Comparison of ENCODE assay signal across 14 cellular contexts in genomic region chr15:62099171-62099601, GRCh38. TPM values are rescaled to one million over a fixed set of nuclear protein-coding genes. Genes with fewer than 3 reads are reported as not detected.
DNase-seq lines count a peak whose midpoint lies in the region; ATAC-seq and TF ChIP-seq lines count a peak whose summit lies in the region.
"Had no signal": no experiment of that assay in that cellular context is flagged by ENCODE, and none has a peak within 500 bp of the region (broad histone marks: within the 10 kb centered on the region; RNA-seq: fewer than 3 reads in every experiment).

No MANE protein-coding gene starts in this region.

- H3K4me3 ChIP-seq in gastrocnemius medialis (peak overlapping the region in 2 of 4 donors; percentile 16 to 22), dorsolateral prefrontal cortex (no peak overlapping the region)
- H3K4me3 ChIP-seq: PC-9, right atrium auricular region, upper lobe of right lung had no signal

- H3K27me3 ChIP-seq in gastrocnemius medialis (peaks cover 0 to 6% (median 0%) of the 10 kb centered on the region in 3 donors), dorsolateral prefrontal cortex (peaks cover 0 to 8% (median 0%) of the 10 kb centered on the region in 45 donors)
- H3K27me3 ChIP-seq: right atrium auricular region, upper lobe of right lung had no signal

- no peak for TF ChIP-seq POLR2A in gastrocnemius medialis (IDR thresholded peaks at IDR 0.05)

- H3K4me1 ChIP-seq in gastrocnemius medialis = peaks cover 0 to 8% of the 10 kb centered on the region in 2 donors
- H3K4me1 ChIP-seq: right atrium auricular region, upper lobe of right lung had no signal

- TF ChIP-seq CTCF in gastrocnemius medialis (IDR thresholded peaks at IDR 0.05 in 4 of 5, conservative IDR thresholded peaks at IDR 0.05 in 1 of 5) (no peak), dorsolateral prefrontal cortex (IDR thresholded peaks at IDR 0.05 in 54 of 56, conservative IDR thresholded peaks at IDR 0.05 in 2 of 56; ENCODE audit: low read depth in 1 of 56, partially characterized antibody in 56 of 56) (no peak)

- H3K27ac ChIP-seq in gastrocnemius medialis (peak overlapping the region in 2 of 4 donors; percentile 8 to 62), dorsolateral prefrontal cortex (no peak overlapping the region)
- H3K27ac ChIP-seq: PC-9, right atrium auricular region, upper lobe of right lung had no signal

- in situ Hi-C loops in gastrocnemius medialis (cut with MboI; ENCODE audit: low sequenced_read_pairs in 4 of 4) = no loop called here

- DNase-seq in GM04504 (ENCODE audit: low read depth) (peak; percentile 82), NCI-H69 (lab: John Stamatoyannopoulos, UW) (peak; percentile 97), dermis microvascular lymphatic vessel endothelial cell (ENCODE audit: low read depth in 2 of 2) (peak; percentile 67 to 83), gastrocnemius medialis (no peak), NCI-H128 (lab: John Stamatoyannopoulos, UW; ENCODE audit: unreplicated experiment) (no peak), dorsolateral prefrontal cortex (no peak)
- no peak for DNase-seq in activated naive CD4-positive, alpha-beta T cell treated with Interleukin-2 at 50 U/mL for 16 hours
- DNase-seq: activated T-cell treated with anti-CD3 and anti-CD28 coated beads for 4 hours, H9, NCI-H1105, upper lobe of right lung had no signal

- no peaks in the 10 kb centered on the region for H3K9me3 ChIP-seq in gastrocnemius medialis
- H3K9me3 ChIP-seq: right atrium auricular region, upper lobe of right lung had no signal

- peak; percentile 56 to 96 for ATAC-seq in gastrocnemius medialis
- no peak for ATAC-seq in HG03457 (IDR thresholded peaks at IDR 0.05; ENCODE audit: unreplicated experiment)
- ATAC-seq: upper lobe of right lung had no signal

- intact Hi-C loops in gastrocnemius medialis (cut with DNase I; ENCODE audit: low total_unique reads) = no loop called here
- intact Hi-C loops in dorsolateral prefrontal cortex (cut with DNase I) = no loop called here

- no peaks in the 10 kb centered on the region for H3K36me3 ChIP-seq in gastrocnemius medialis
- H3K36me3 ChIP-seq: right atrium auricular region, upper lobe of right lung had no signal

RNA-seq across cellular contexts. Expression of gene C2CD4A, which starts 32.4 kb away (rescaled TPM):
- 3.2 and 4.3 TPM in 2 replicates for total RNA-seq in dermis microvascular lymphatic vessel endothelial cell
- total RNA-seq in gastrocnemius medialis = under 1 TPM in 3 of 4 donors, not detected in 1; 0.23 to 0.66 (median 0.47) TPM
- 1 to 10 TPM in 1 of 120 experiments, under 1 TPM in 38, not detected in 81; 0.13 to 4.2 (median 0.22) TPM for total RNA-seq in dorsolateral prefrontal cortex
- total RNA-seq: H9 had no signal

RNA-seq across cellular contexts. Expression of gene VPS13C, which starts 38.9 kb away (rescaled TPM):
- total RNA-seq in dermis microvascular lymphatic vessel endothelial cell (89.0 and 103 TPM in 2 replicates), gastrocnemius medialis (10 to 100 TPM; 27.6 to 79.6 (median 30.5) TPM), dorsolateral prefrontal cortex (100 to 1,000 TPM in 114 of 120 experiments, 10 to 100 TPM in 6; 73.1 to 167 (median 126) TPM)

Comparison
In these comparisons a context has a peak if more than half of its experiments do, and no peak if none do; other contexts are left out.
1. DNase-seq: peak in GM04504 (single experiment), NCI-H69 (single experiment) and dermis microvascular lymphatic vessel endothelial cell (2 of 2); none in gastrocnemius medialis (0 of 2), NCI-H128 (single experiment), dorsolateral prefrontal cortex (0 of 10) and activated naive CD4-positive, alpha-beta T cell treated with Interleukin-2 at 50 U/mL for 16 hours (single experiment).